ENCODE assay signal across 34 cellular contexts in genomic region chr14:94408546-94409095, GRCh38. TPM values are rescaled to one million over a fixed set of nuclear protein-coding genes. Genes with fewer than 3 reads are reported as not detected.
"Had no signal": no experiment of that assay in that cellular context is flagged by ENCODE, and none has a peak within 500 bp of the region (broad histone marks: within the 10 kb centered on the region; RNA-seq: fewer than 3 reads in every experiment).

No MANE protein-coding gene starts in this region.

- ATAC-seq: activated T-cell treated with anti-CD3 and anti-CD28 coated beads, Interleukin-2, amount 50 U/mL, for 72 hours; body of pancreas; effector memory CD8-positive, alpha-beta T cell; left lung; lower lobe of right lung; stimulated activated memory B cell treated with anti-CD40 and anti-IgM and Interleukin-4, amounts not matched to agents 10 μg/mL and 1 μg/mL and 100 μg/mL, for 72 hours; stimulated activated naive CD8-positive, alpha-beta T cell treated with anti-CD3 and anti-CD28 coated beads, Interleukin-15, amount 100 ng/mL, for 72 hours; T-cell; upper lobe of right lung had no signal

- H3K9me3 ChIP-seq: body of pancreas, colonic mucosa, left lung, lower lobe of right lung, neutrophil, ovary, prostate gland, thyroid gland had no signal

- H3K27ac Mint-ChIP-seq: activated B cell treated with CpG ODN at 0.5 μM for 24 hours; activated naive CD8-positive, alpha-beta T cell; activated T-cell treated with anti-CD3 and anti-CD28 coated beads, Interleukin-2, amount 50 U/mL, for 72 hours; effector memory CD8-positive, alpha-beta T cell; nephron progenitor cell; stimulated activated memory B cell treated with anti-CD40 and anti-IgM and Interleukin-4, amounts not matched to agents 10 μg/mL and 1 μg/mL and 100 μg/mL, for 72 hours; stimulated activated naive CD8-positive, alpha-beta T cell treated with anti-CD3 and anti-CD28 coated beads, Interleukin-15, amount 100 ng/mL, for 72 hours; T-cell had no signal

- DNase-seq: activated B cell treated with CpG ODN at 0.5 μM for 24 hours; activated CD4-positive, alpha-beta T cell treated with anti-CD3 and anti-CD28 coated beads, Interleukin-2, amount 50 U/mL, for 4 hours; activated naive CD4-positive, alpha-beta T cell treated with Interleukin-2 at 50 U/mL for 16 hours; activated T-cell treated with anti-CD3 and anti-CD28 coated beads for 4 hours; activated T-cell treated with anti-CD3 and anti-CD28 coated beads, Interleukin-2, amount 50 U/mL, for 72 hours; adrenal gland; aorta; body of pancreas; cerebellar nuclear complex; colonic mucosa; effector memory CD8-positive, alpha-beta T cell; glutamatergic neuron; left lung; lower lobe of right lung; nephron progenitor cell; ovary; retina; sigmoid colon; small intestine; stimulated activated CD4-positive, alpha-beta T cell treated with anti-CD3 and anti-CD28 coated beads, Interleukin-4, amount 100 ng/mL, for 24 hours; stimulated activated naive CD8-positive, alpha-beta T cell treated with anti-CD3 and anti-CD28 coated beads, Interleukin-15, amount 100 ng/mL, for 72 hours; T-cell; thyroid gland; upper lobe of right lung had no signal

- H3K4me1 Mint-ChIP-seq: activated B cell treated with CpG ODN at 0.5 μM for 24 hours; nephron progenitor cell; stimulated activated memory B cell treated with anti-CD40 and anti-IgM and Interleukin-4, amounts not matched to agents 10 μg/mL and 1 μg/mL and 100 μg/mL, for 72 hours; stimulated activated naive CD8-positive, alpha-beta T cell treated with anti-CD3 and anti-CD28 coated beads, Interleukin-15, amount 100 ng/mL, for 72 hours; T-cell had no signal

- H3K4me3 ChIP-seq: adrenal gland, body of pancreas, cardiac muscle cell, colonic mucosa, left lung, lower lobe of right lung, ovary, prostate gland, sigmoid colon, thyroid gland, upper lobe of right lung had no signal

- H3K27ac ChIP-seq: adrenal gland, body of pancreas, cardiac muscle cell, colonic mucosa, left lung, lower lobe of right lung, neutrophil, ovary, prostate gland, sigmoid colon, thyroid gland, upper lobe of right lung had no signal

- H3K4me1 ChIP-seq: adrenal gland, prostate gland, sigmoid colon, thyroid gland, upper lobe of right lung had no signal

- H3K36me3 ChIP-seq: adrenal gland, cardiac muscle cell, colonic mucosa, left lung, lower lobe of right lung, neutrophil, ovary, prostate gland, sigmoid colon, thyroid gland, upper lobe of right lung had no signal

- H3K4me3 Mint-ChIP-seq: activated B cell treated with CpG ODN at 0.5 μM for 24 hours; activated naive CD8-positive, alpha-beta T cell; activated T-cell treated with anti-CD3 and anti-CD28 coated beads, Interleukin-2, amount 50 U/mL, for 72 hours; effector memory CD8-positive, alpha-beta T cell; nephron progenitor cell; stimulated activated memory B cell treated with anti-CD40 and anti-IgM and Interleukin-4, amounts not matched to agents 10 μg/mL and 1 μg/mL and 100 μg/mL, for 72 hours; stimulated activated naive CD8-positive, alpha-beta T cell treated with anti-CD3 and anti-CD28 coated beads, Interleukin-15, amount 100 ng/mL, for 72 hours; T-cell had no signal

- H3K36me3 Mint-ChIP-seq: stimulated activated memory B cell treated with anti-CD40 and anti-IgM and Interleukin-4, amounts not matched to agents 10 μg/mL and 1 μg/mL and 100 μg/mL, for 72 hours; T-cell had no signal

- H3K27me3 Mint-ChIP-seq: stimulated activated memory B cell treated with anti-CD40 and anti-IgM and Interleukin-4, amounts not matched to agents 10 μg/mL and 1 μg/mL and 100 μg/mL, for 72 hours had no signal

- H3K27me3 ChIP-seq: body of pancreas, cardiac muscle cell, colonic mucosa, left lung, neutrophil, ovary, sigmoid colon, thyroid gland, upper lobe of right lung had no signal

RNA-seq across cellular contexts. Expression of gene SERPINA1, which starts 20.2 kb away (rescaled TPM):
- total RNA-seq: endothelial cell of umbilical vein had no signal
- polyA plus RNA-seq: endothelial cell of umbilical vein had no signal

RNA-seq across cellular contexts. Expression of gene SERPINA2, which starts 42.1 kb away (rescaled TPM):
- total RNA-seq: activated B cell treated with CpG ODN at 0.5 μM for 24 hours; activated T-cell treated with anti-CD3 and anti-CD28 coated beads, Interleukin-2, amount 50 U/mL, for 72 hours; adrenal gland; aorta; body of pancreas; cardiac muscle cell; colonic mucosa; endothelial cell of umbilical vein; frontal cortex; left lung; lower lobe of right lung; mucosa of gallbladder; ovary; prostate gland; sigmoid colon; T-cell; T-helper 2 cell treated with Interferon-gamma antibody and Interleukin-4, amounts not matched to agents 100 ng/mL and 5 ng/mL, for 36 hours; thyroid gland; upper lobe of right lung had no signal
- polyA plus RNA-seq: adrenal gland, aorta, cardiac muscle cell, endothelial cell of umbilical vein, esophagus, ovary, sigmoid colon, small intestine had no signal

RNA-seq across cellular contexts. Expression of gene SERPINA11, which starts 44.0 kb away (rescaled TPM):
- total RNA-seq: activated B cell treated with CpG ODN at 0.5 μM for 24 hours; activated T-cell treated with anti-CD3 and anti-CD28 coated beads, Interleukin-2, amount 50 U/mL, for 72 hours; adrenal gland; aorta; body of pancreas; cardiac muscle cell; colonic mucosa; endothelial cell of umbilical vein; frontal cortex; left lung; lower lobe of right lung; ovary; prostate gland; sigmoid colon; T-cell; T-helper 2 cell treated with Interferon-gamma antibody and Interleukin-4, amounts not matched to agents 100 ng/mL and 5 ng/mL, for 36 hours; thyroid gland; upper lobe of right lung had no signal
- polyA plus RNA-seq: adrenal gland, aorta, cardiac muscle cell, endothelial cell of umbilical vein, ovary had no signal
